In genomic region chr2:10384089-10384734, GRCh38 we compare ENCODE assay signal across 13 cellular contexts.
A peak's percentile ranks its signal among the peaks of the same experiment; 100 is the strongest.
DNase-seq lines count a peak whose midpoint lies in the region; ATAC-seq and TF ChIP-seq lines count a peak whose summit lies in the region.
"Had no signal": no experiment of that assay in that cellular context is flagged by ENCODE, and none has a peak within 500 bp of the region (broad histone marks: within the 10 kb centered on the region; RNA-seq: fewer than 3 reads in every experiment).

No MANE protein-coding gene starts in this region.

- H3K27ac Mint-ChIP-seq in CD4-positive, CD25-positive, alpha-beta regulatory T cell: peak overlapping the region; percentile 53 to 90 (median 89)
- H3K27ac Mint-ChIP-seq in GM23338: 0 out of 2 replicates have a peak overlapping the region, but pooled peaks have one; percentile 16
- peak overlapping the region in 8 of 9 donors; percentile 59 to 95 (median 88) for H3K27ac Mint-ChIP-seq in naive thymus-derived CD4-positive, alpha-beta T cell
- H3K27ac Mint-ChIP-seq: activated CD4-positive, alpha-beta memory T cell treated with anti-CD3 and anti-CD28 coated beads for 36 hours; activated T-helper 2 cell treated with anti-CD3 and anti-CD28 coated beads, Interferon-gamma antibody, Interleukin-2, Interleukin-4, amounts not matched to agents 10 μg/mL and 5 μg/mL and 100 μg/mL, durations not matched to agents 14 hours and 24 hours and 36 hours; nephron progenitor cell had no signal

- H3K4me2 ChIP-seq in GM23338: no peak overlapping the region
- no peak overlapping the region for H3K4me2 ChIP-seq in PC-3 (ENCODE audit: low read length)

- no peak for DNase-seq in CD4-positive, CD25-positive, alpha-beta regulatory T cell
- DNase-seq in GM23338 (ENCODE audit: low spot score) (no peak), PC-3 (no peak), NCI-H2227 (lab: John Stamatoyannopoulos, UW; ENCODE audit: unreplicated experiment) (no peak), NCI-H2029 treated with DMSO at 0.1 percent for 48 hours (lab: John Stamatoyannopoulos, UW) (no peak), foreskin melanocyte (no peak)
- DNase-seq in naive thymus-derived CD4-positive, alpha-beta T cell: no peak
- DNase-seq: activated CD4-positive, alpha-beta memory T cell treated with anti-CD3 and anti-CD28 coated beads for 36 hours; GOT3; NCI-H1105; nephron progenitor cell; stimulated activated CD4-positive, alpha-beta T cell treated with anti-CD3 and anti-CD28 coated beads, Interleukin-2, amount 100 ng/mL, for 24 hours had no signal

- H3K4me3 Mint-ChIP-seq in CD4-positive, CD25-positive, alpha-beta regulatory T cell: peak overlapping the region; percentile 13 to 88 (median 80)
- H3K4me3 Mint-ChIP-seq in GM23338: no peak overlapping the region
- H3K4me3 Mint-ChIP-seq in naive thymus-derived CD4-positive, alpha-beta T cell: peak overlapping the region in 8 of 10 donors; percentile 9 to 83 (median 80)
- H3K4me3 Mint-ChIP-seq: activated CD4-positive, alpha-beta memory T cell treated with anti-CD3 and anti-CD28 coated beads for 36 hours had no signal

- H4K20me1 ChIP-seq in GM23338 (replicated peaks; ENCODE audit: insufficient read depth) (no peaks in the 10 kb centered on the region; the same call in 1 of the 2 replicates), PC-3 (ENCODE audit: low read length) (peaks cover 12% of the 10 kb centered on the region; the same call in 1 of the 2 replicates)

- H3K4me3 ChIP-seq in CD4-positive, CD25-positive, alpha-beta regulatory T cell (ENCODE audit: low read depth, low read length): no peak overlapping the region
- H3K4me3 ChIP-seq in GM23338: no peak overlapping the region
- H3K4me3 ChIP-seq in PC-3 (ENCODE audit: low read length): no peak overlapping the region
- no peak overlapping the region for H3K4me3 ChIP-seq in naive thymus-derived CD4-positive, alpha-beta T cell (ENCODE audit: low read length)

- no peaks in the 10 kb centered on the region for H3K36me3 ChIP-seq in CD4-positive, CD25-positive, alpha-beta regulatory T cell (ENCODE audit: control insufficient read depth, insufficient read depth, low read length)
- H3K36me3 ChIP-seq in GM23338 (ENCODE audit: insufficient read depth) (no peaks in the 10 kb centered on the region), PC-3 (ENCODE audit: low read depth, low read length) (0 out of 2 replicates have a peak, but pooled peaks cover 3% of the 10 kb centered on the region)
- H3K36me3 ChIP-seq in naive thymus-derived CD4-positive, alpha-beta T cell (ENCODE audit: control insufficient read depth in 2 of 3, insufficient read depth in 3 of 3, low read length in 3 of 3): no peaks in the 10 kb centered on the region

- intact Hi-C loops in PC-3 (cut with micrococcal nuclease): no loop called here
- intact Hi-C loops in naive thymus-derived CD4-positive, alpha-beta T cell (cut with micrococcal nuclease): no loop called here

- H2AFZ ChIP-seq in GM23338 (no peak overlapping the region), PC-3 (ENCODE audit: low read length) (no peak overlapping the region)

- no peak overlapping the region for H3K27ac ChIP-seq in CD4-positive, CD25-positive, alpha-beta regulatory T cell (ENCODE audit: insufficient read depth, low read length, poor library complexity, severe bottlenecking)
- H3K27ac ChIP-seq in GM23338 (ENCODE audit: low read depth) (no peak overlapping the region), PC-3 (ENCODE audit: low read length) (peak overlapping the region; percentile 29)
- peak overlapping the region; percentile 47 for H3K27ac ChIP-seq in naive thymus-derived CD4-positive, alpha-beta T cell (ENCODE audit: low read depth, low read length)

- no peak overlapping the region for H3K9ac ChIP-seq in PC-3 (ENCODE audit: low read length)

- H3K27me3 Mint-ChIP-seq in CD4-positive, CD25-positive, alpha-beta regulatory T cell: no peaks in the 10 kb centered on the region
- peaks cover 6% of the 10 kb centered on the region for H3K27me3 Mint-ChIP-seq in GM23338 (ENCODE audit: insufficient read depth, low read depth, poor library complexity)
- no peaks in the 10 kb centered on the region for H3K27me3 Mint-ChIP-seq in naive thymus-derived CD4-positive, alpha-beta T cell
- H3K27me3 Mint-ChIP-seq: activated CD4-positive, alpha-beta memory T cell treated with anti-CD3 and anti-CD28 coated beads for 36 hours had no signal

- POLR2A ChIA-PET in PC-3 (lab: Charles Lee; ENCODE audit: unreplicated experiment): no interaction called here
- POLR2A ChIA-PET in naive thymus-derived CD4-positive, alpha-beta T cell (lab: Charles Lee): interaction anchor here (0.5 to 2.2 kb wide), 3 partner anchors 20 to 38 kb away, joined by 3 to 9 read pairs (median 3); no protein-coding TSS in a partner anchor

- no peak for TF ChIP-seq CTCF in GM23338 (conservative IDR thresholded peaks at IDR 0.05; ENCODE audit: low read depth in 2 of 2)
- TF ChIP-seq CTCF in PC-3 (conservative IDR thresholded peaks at IDR 0.05; ENCODE audit: low read depth, low read length): no peak

- no peak for ATAC-seq in CD4-positive, CD25-positive, alpha-beta regulatory T cell (ENCODE audit: low read depth in 2 of 2)
- ATAC-seq in GM23338 (no peak), PC-3 (peak; percentile 41)
- ATAC-seq in naive thymus-derived CD4-positive, alpha-beta T cell: no peak

- no peaks in the 10 kb centered on the region for H3K27me3 ChIP-seq in CD4-positive, CD25-positive, alpha-beta regulatory T cell (ENCODE audit: control insufficient read depth, insufficient read depth, low read length)
- no peaks in the 10 kb centered on the region for H3K27me3 ChIP-seq in GM23338 (ENCODE audit: insufficient read depth)
- H3K27me3 ChIP-seq in PC-3 (ENCODE audit: low read length): no peaks in the 10 kb centered on the region
- H3K27me3 ChIP-seq in naive thymus-derived CD4-positive, alpha-beta T cell (ENCODE audit: control insufficient read depth in 2 of 2, insufficient read depth in 2 of 2, low read length in 2 of 2): no peaks in the 10 kb centered on the region

- no TSS peak for BruUV-seq in PC-3 (replicated peaks; lab: Mats Ljungman, UMichigan)

- H3F3A ChIP-seq in GM23338 (replicated peaks; ENCODE audit: low read depth) (no peaks in the 10 kb centered on the region), PC-3 (ENCODE audit: low read length, unreplicated experiment) (no peaks in the 10 kb centered on the region)

- CTCF ChIA-PET in PC-3 (lab: Charles Lee): interaction anchor here (2.6 kb wide), 1 partner anchor 24 kb away, joined by 13 read pairs; no protein-coding TSS in a partner anchor
- CTCF ChIA-PET in naive thymus-derived CD4-positive, alpha-beta T cell (lab: Charles Lee): interaction anchor here (0.9 kb wide), 1 partner anchor 25 kb away, joined by 3 read pairs; no protein-coding TSS in a partner anchor

- H3K9me3 ChIP-seq in CD4-positive, CD25-positive, alpha-beta regulatory T cell (ENCODE audit: control insufficient read depth in 2 of 2, low read length in 2 of 2): no peaks in the 10 kb centered on the region
- no peaks in the 10 kb centered on the region for H3K9me3 ChIP-seq in PC-3 (ENCODE audit: low read length)
- no peaks in the 10 kb centered on the region for H3K9me3 ChIP-seq in naive thymus-derived CD4-positive, alpha-beta T cell (ENCODE audit: control insufficient read depth in 2 of 3, low read length in 3 of 3)

- peaks cover 71% of the 10 kb centered on the region for H3K4me1 ChIP-seq in CD4-positive, CD25-positive, alpha-beta regulatory T cell (ENCODE audit: control insufficient read depth, insufficient read depth, low read length, poor library complexity, severe bottlenecking)
- H3K4me1 ChIP-seq in GM23338 (ENCODE audit: insufficient read depth): peaks cover 16% of the 10 kb centered on the region
- peaks cover 71% of the 10 kb centered on the region for H3K4me1 ChIP-seq in PC-3 (ENCODE audit: insufficient read depth, low read length)
- peaks cover 39 to 74% of the 10 kb centered on the region in 2 donors for H3K4me1 ChIP-seq in naive thymus-derived CD4-positive, alpha-beta T cell (ENCODE audit: control insufficient read depth in 2 of 2, insufficient read depth in 2 of 2, low read length in 2 of 2)

- no peaks in the 10 kb centered on the region for H3K9me3 Mint-ChIP-seq in CD4-positive, CD25-positive, alpha-beta regulatory T cell
- no peaks in the 10 kb centered on the region for H3K9me3 Mint-ChIP-seq in GM23338
- no peaks in the 10 kb centered on the region for H3K9me3 Mint-ChIP-seq in naive thymus-derived CD4-positive, alpha-beta T cell
- H3K9me3 Mint-ChIP-seq: activated CD4-positive, alpha-beta memory T cell treated with anti-CD3 and anti-CD28 coated beads for 36 hours; activated T-helper 2 cell treated with anti-CD3 and anti-CD28 coated beads, Interferon-gamma antibody, Interleukin-2, Interleukin-4, amounts not matched to agents 10 μg/mL and 5 μg/mL and 100 μg/mL, durations not matched to agents 14 hours and 24 hours and 36 hours; nephron progenitor cell had no signal

- peaks cover 5% of the 10 kb centered on the region for H3K36me3 Mint-ChIP-seq in CD4-positive, CD25-positive, alpha-beta regulatory T cell
- no peaks in the 10 kb centered on the region; the same call in 2 of the 3 replicates for H3K36me3 Mint-ChIP-seq in GM23338 (ENCODE audit: low read depth)
- H3K36me3 Mint-ChIP-seq in naive thymus-derived CD4-positive, alpha-beta T cell: peaks cover 0 to 3% (median 2%) of the 10 kb centered on the region in 5 donors
- H3K36me3 Mint-ChIP-seq: activated CD4-positive, alpha-beta memory T cell treated with anti-CD3 and anti-CD28 coated beads for 36 hours had no signal

- H3K79me2 ChIP-seq in GM23338 (replicated peaks; ENCODE audit: insufficient read depth) (no peaks in the 10 kb centered on the region), PC-3 (ENCODE audit: low read length) (peaks cover 100% of the 10 kb centered on the region)

- peaks cover 19 to 90% (median 64%) of the 10 kb centered on the region in 4 donors for H3K4me1 Mint-ChIP-seq in CD4-positive, CD25-positive, alpha-beta regulatory T cell
- peaks cover 37% of the 10 kb centered on the region for H3K4me1 Mint-ChIP-seq in GM23338
- H3K4me1 Mint-ChIP-seq in naive thymus-derived CD4-positive, alpha-beta T cell: peaks cover 63 to 96% (median 89%) of the 10 kb centered on the region in 7 donors

- H3K9me2 ChIP-seq in GM23338 (ENCODE audit: insufficient read depth) (no peaks in the 10 kb centered on the region), PC-3 (replicated peaks; ENCODE audit: low read length) (no peaks in the 10 kb centered on the region)

TF ChIP-seq in GM23338, 12 proteins besides CTCF, POLR2A, EP300 and RAD21 (continues in another document):
- TF ChIP-seq ZNF114 (CRISPR knock-in tag; IDR thresholded peaks at IDR 0.05): no peak
- TF ChIP-seq JUNB (IDR thresholded peaks at IDR 0.05; ENCODE audit: unreplicated experiment): no peak
- TF ChIP-seq CREB1 (CRISPR knock-in tag; IDR thresholded peaks at IDR 0.05; ENCODE audit: low read depth): no peak
- no peak for TF ChIP-seq ETS1 (IDR thresholded peaks at IDR 0.05)

Comparison
In these comparisons a context has a peak if more than half of its experiments do, and no peak if none do; other contexts are left out.
1. H3K27ac ChIP-seq: peak in PC-3 (single experiment) and naive thymus-derived CD4-positive, alpha-beta T cell (single experiment); none in CD4-positive, CD25-positive, alpha-beta regulatory T cell (single experiment) and GM23338 (single experiment).
2. H3K27ac Mint-ChIP-seq: peak in every context shown above with its lines; median percentile 89 in CD4-positive, CD25-positive, alpha-beta regulatory T cell; 88 in naive thymus-derived CD4-positive, alpha-beta T cell; 16 in GM23338.